ENCODE assay signal across 10 cellular contexts in the genomic region with DNA sequence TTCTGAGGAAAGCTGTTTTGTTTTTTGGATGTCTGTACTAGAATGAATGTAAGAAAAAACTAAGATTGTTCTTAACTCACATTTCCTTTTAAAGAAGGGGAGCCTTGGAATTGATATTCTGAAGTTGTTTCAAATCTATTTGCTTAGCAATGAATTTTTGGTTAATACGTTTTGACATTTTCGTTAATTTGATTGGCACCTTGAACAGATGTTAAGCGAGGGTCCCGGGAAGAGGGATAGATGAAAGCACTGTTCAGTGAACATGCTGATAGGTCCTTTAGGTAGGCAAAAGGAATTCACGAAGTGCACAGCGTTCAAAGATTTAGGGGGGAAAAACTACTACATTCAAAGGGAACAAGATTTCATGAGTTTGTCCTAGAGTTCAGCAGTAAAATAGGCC. TPM values are rescaled to one million over a fixed set of nuclear protein-coding genes. Genes with fewer than 3 reads are reported as not detected.
A peak's percentile ranks its signal among the peaks of the same experiment; 100 is the strongest.
DNase-seq lines count a peak whose midpoint lies in the region; ATAC-seq, FAIRE-seq and TF ChIP-seq lines count a peak whose summit lies in the region.
"Had no signal": no experiment of that assay in that cellular context is flagged by ENCODE, and none has a peak within 500 bp of the region (broad histone marks: within the 10 kb centered on the region; RNA-seq: fewer than 3 reads in every experiment).

No MANE protein-coding gene starts in this region.

- no peak overlapping the region for H2BK15ac ChIP-seq in mesendoderm (replicated peaks; ENCODE audit: low read depth)

- WGBS in mesendoderm (ENCODE audit: extremely low coverage, insufficient coverage, low lambda C conversion rate) = no CpG with 5 or more reads among the region's 6 CpGs

- peaks cover 48% of the 10 kb centered on the region for H3K79me2 ChIP-seq in mesendoderm (ENCODE audit: control insufficient read depth, insufficient read depth, low read length)

- DNase-seq in A673 (ENCODE audit: low spot score) = no peak
- no peak for DNase-seq in astrocyte of the spinal cord (ENCODE audit: low read depth, low spot score)
- DNase-seq in mesendoderm = no peak
- no peak for DNase-seq in H54 (ENCODE audit: insufficient read length, low spot score)
- DNase-seq in NCI-H146 (lab: John Stamatoyannopoulos, UW) = no peak
- DNase-seq in iPS-NIHi7 (ENCODE audit: extremely low spot score) = no peak
- DNase-seq: stimulated activated CD4-positive, alpha-beta T cell treated with anti-CD3 and anti-CD28 coated beads, Interleukin-1b, Interleukin-23, amount 100 ng/mL, for 48 hours had no signal

- no peak overlapping the region for H2BK5ac ChIP-seq in mesendoderm (ENCODE audit: low read length)

- no peak overlapping the region for H2BK120ac ChIP-seq in mesendoderm (ENCODE audit: low read depth, low read length)

- peak overlapping the region; percentile 80 for H3K4me3 ChIP-seq in A673 (ENCODE audit: low read depth, low read length, poor library complexity, severe bottlenecking)
- H3K4me3 ChIP-seq in HEK293 (ENCODE audit: low read depth, low read length) = peak overlapping the region; percentile 71
- H3K4me3 ChIP-seq in astrocyte of the spinal cord (ENCODE audit: low read depth, low read length) = peak overlapping the region; percentile 68
- H3K4me3 ChIP-seq in mesendoderm (ENCODE audit: low read length) = no peak overlapping the region

- no peak overlapping the region for H4K5ac ChIP-seq in mesendoderm (ENCODE audit: low read length)

- H3K27ac ChIP-seq in A673 (ENCODE audit: low read depth, low read length, poor library complexity, severe bottlenecking) (no peak overlapping the region), HEK293 (ENCODE audit: extremely low read depth, low read depth, low read length) (no peak overlapping the region), mesendoderm (ENCODE audit: low read depth, low read length) (no peak overlapping the region)

- H3K4me1 ChIP-seq in A673 (ENCODE audit: insufficient read depth, low read length, poor library complexity, severe bottlenecking) (peaks cover 31% of the 10 kb centered on the region), HEK293 (ENCODE audit: control insufficient read depth, insufficient read depth, low read length) (peaks cover 19% of the 10 kb centered on the region), mesendoderm (ENCODE audit: control insufficient read depth, low read depth, low read length) (peaks cover 5% of the 10 kb centered on the region)

- H3K27me3 ChIP-seq in A673 (replicated peaks; ENCODE audit: insufficient read depth, low read depth, low read length, poor library complexity) = no peaks in the 10 kb centered on the region
- no peaks in the 10 kb centered on the region for H3K27me3 ChIP-seq in mesendoderm (ENCODE audit: insufficient read depth, low read length, poor library complexity)

- no peak overlapping the region for H3K4ac ChIP-seq in mesendoderm (ENCODE audit: low read depth, low read length)

- H3K9ac ChIP-seq in mesendoderm (ENCODE audit: low read length) = peak overlapping the region; percentile 25

- H3K56ac ChIP-seq in mesendoderm (ENCODE audit: low read length) = no peak overlapping the region

- in situ Hi-C loops in astrocyte of the spinal cord (cut with HindIII; ENCODE audit: low sequenced_read_pairs) = no loop called here

- H3K4me2 ChIP-seq in mesendoderm (ENCODE audit: low read length) = peak overlapping the region; percentile 7

- no TSS peak for BruUV-seq in A673 (replicated peaks; lab: Mats Ljungman, UMichigan)

- intact Hi-C loops in A673 (cut with micrococcal nuclease; ENCODE audit: unreplicated experiment) = no loop called here

- H3K23ac ChIP-seq in mesendoderm (ENCODE audit: low read length) = no peak overlapping the region

- H3K9me3 ChIP-seq in A673 (ENCODE audit: low read depth, low read length, poor library complexity, severe bottlenecking) (no peaks in the 10 kb centered on the region), HEK293 (ENCODE audit: control insufficient read depth, insufficient read depth, low read depth, low read length) (no peaks in the 10 kb centered on the region)

- POLR2A ChIA-PET in A673 (lab: Charles Lee; ENCODE audit: low non-redundant PET) (no interaction called here), HEK293 (lab: Yijun Ruan, JAX) (no interaction called here)

- no peak overlapping the region for H4K8ac ChIP-seq in mesendoderm (ENCODE audit: low read depth, low read length)

- H3K18ac ChIP-seq in mesendoderm (ENCODE audit: low read length) = no peak overlapping the region

- FAIRE-seq in H54 (lab: Jason Lieb, UNC) = no peak
- FAIRE-seq: G401.6 had no signal

- peaks cover 16% of the 10 kb centered on the region for H3K79me1 ChIP-seq in mesendoderm (ENCODE audit: low read length)

- H3K36me3 ChIP-seq in A673 (ENCODE audit: insufficient read depth, low read length, poor library complexity, severe bottlenecking) (peaks cover 15% of the 10 kb centered on the region), HEK293 (ENCODE audit: control insufficient read depth in 2 of 2, insufficient read depth in 1 of 2, low read length in 2 of 2) (peaks cover 18 to 24% of the 10 kb centered on the region in 2 experiments), mesendoderm (ENCODE audit: control insufficient read depth, insufficient read depth, low read length) (no peaks in the 10 kb centered on the region)

- CTCF ChIA-PET in A673 (lab: Charles Lee) (no interaction called here), HEK293 (lab: Yijun Ruan, JAX) (no interaction called here)

- TF ChIP-seq CTCF in A673 (conservative IDR thresholded peaks at IDR 0.05; ENCODE audit: low read depth, low read length) = no peak
- no peak for TF ChIP-seq CTCF in HEK293 (tag by site-specific recombination; IDR thresholded peaks at IDR 0.05)
- TF ChIP-seq CTCF in astrocyte of the spinal cord (IDR thresholded peaks at IDR 0.05; ENCODE audit: low read depth, low read length) = no peak

- TF ChIP-seq POLR2A in H54 (IDR thresholded peaks at IDR 0.05; ENCODE audit: low read depth, low read length) = no peak

- H2AK5ac ChIP-seq in mesendoderm (ENCODE audit: low read length) = no peak overlapping the region

- no peak for ATAC-seq in GM21515 (IDR thresholded peaks at IDR 0.05; ENCODE audit: unreplicated experiment)

TF ChIP-seq in HEK293, 187 proteins besides CTCF, POLR2A, EP300 and RAD21:
- TF ChIP-seq ZNF157 (tag by site-specific recombination; IDR thresholded peaks at IDR 0.05) (no peak), ZBTB20 (tag by site-specific recombination; IDR thresholded peaks at IDR 0.05) (peak; percentile 84), ZNF24 (tag by site-specific recombination; IDR thresholded peaks at IDR 0.05) (no peak), ZFP3 (tag by site-specific recombination; IDR thresholded peaks at IDR 0.05; ENCODE audit: low read depth) (no peak)
- TF ChIP-seq, protein P1, sequence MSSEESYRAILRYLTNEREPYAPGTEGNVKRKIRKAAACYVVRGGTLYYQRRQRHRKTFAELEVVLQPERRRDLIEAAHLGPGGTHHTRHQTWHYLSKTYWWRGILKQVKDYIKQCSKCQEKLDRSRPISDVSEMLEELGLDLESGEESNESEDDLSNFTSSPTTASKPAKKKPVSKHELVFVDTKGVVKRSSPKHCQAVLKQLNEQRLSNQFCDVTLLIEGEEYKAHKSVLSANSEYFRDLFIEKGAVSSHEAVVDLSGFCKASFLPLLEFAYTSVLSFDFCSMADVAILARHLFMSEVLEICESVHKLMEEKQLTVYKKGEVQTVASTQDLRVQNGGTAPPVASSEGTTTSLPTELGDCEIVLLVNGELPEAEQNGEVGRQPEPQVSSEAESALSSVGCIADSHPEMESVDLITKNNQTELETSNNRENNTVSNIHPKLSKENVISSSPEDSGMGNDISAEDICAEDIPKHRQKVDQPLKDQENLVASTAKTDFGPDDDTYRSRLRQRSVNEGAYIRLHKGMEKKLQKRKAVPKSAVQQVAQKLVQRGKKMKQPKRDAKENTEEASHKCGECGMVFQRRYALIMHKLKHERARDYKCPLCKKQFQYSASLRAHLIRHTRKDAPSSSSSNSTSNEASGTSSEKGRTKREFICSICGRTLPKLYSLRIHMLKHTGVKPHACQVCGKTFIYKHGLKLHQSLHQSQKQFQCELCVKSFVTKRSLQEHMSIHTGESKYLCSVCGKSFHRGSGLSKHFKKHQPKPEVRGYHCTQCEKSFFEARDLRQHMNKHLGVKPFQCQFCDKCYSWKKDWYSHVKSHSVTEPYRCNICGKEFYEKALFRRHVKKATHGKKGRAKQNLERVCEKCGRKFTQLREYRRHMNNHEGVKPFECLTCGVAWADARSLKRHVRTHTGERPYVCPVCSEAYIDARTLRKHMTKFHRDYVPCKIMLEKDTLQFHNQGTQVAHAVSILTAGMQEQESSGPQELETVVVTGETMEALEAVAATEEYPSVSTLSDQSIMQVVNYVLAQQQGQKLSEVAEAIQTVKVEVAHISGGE (tag by site-specific recombination; conservative IDR thresholded peaks at IDR 0.05; ENCODE audit: low read depth) = no peak
- TF ChIP-seq, protein P2, sequence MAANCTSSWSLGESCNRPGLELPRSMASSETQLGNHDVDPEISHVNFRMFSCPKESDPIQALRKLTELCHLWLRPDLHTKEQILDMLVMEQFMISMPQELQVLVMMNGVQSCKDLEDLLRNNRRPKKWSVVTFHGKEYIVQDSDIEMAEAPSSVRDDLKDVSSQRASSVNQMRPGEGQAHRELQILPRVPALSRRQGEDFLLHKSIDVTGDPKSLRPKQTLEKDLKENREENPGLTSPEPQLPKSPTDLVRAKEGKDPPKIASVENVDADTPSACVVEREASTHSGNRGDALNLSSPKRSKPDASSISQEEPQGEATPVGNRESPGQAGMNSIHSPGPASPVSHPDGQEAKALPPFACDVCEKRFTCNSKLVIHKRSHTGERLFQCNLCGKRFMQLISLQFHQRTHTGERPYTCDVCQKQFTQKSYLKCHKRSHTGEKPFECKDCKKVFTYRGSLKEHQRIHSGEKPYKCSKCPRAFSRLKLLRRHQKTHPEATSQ (tag by site-specific recombination; IDR thresholded peaks at IDR 0.05) = no peak

RNA-seq across cellular contexts. Expression of a gene that starts 1.7 kb away (rescaled TPM):
- 59.2 and 60.8 TPM in 2 replicates for total RNA-seq in A673 (2021)
- polyA plus RNA-seq in mesendoderm (2013, experiment 1 of 2) = 19.9 TPM
- 19.1 TPM for polyA plus RNA-seq in mesendoderm (2013, experiment 2 of 2)

RNA-seq across cellular contexts. Expression of a gene that starts 2.1 kb away (rescaled TPM):
- 452 and 472 TPM in 2 replicates for total RNA-seq in A673 (2021)
- 380 TPM for polyA plus RNA-seq in mesendoderm (2013, experiment 1 of 2)
- polyA plus RNA-seq in mesendoderm (2013, experiment 2 of 2) = 374 TPM
